Comparison of ENCODE assay signal across 8 cellular contexts in genomic region chr15:45634442-45635190, GRCh38. TPM values are rescaled to one million over a fixed set of nuclear protein-coding genes. Genes with fewer than 3 reads are reported as not detected.
DNase-seq lines count a peak whose midpoint lies in the region; ATAC-seq, FAIRE-seq and TF ChIP-seq lines count a peak whose summit lies in the region.

Gene SQOR, plus strand, starts transcription at chr15:45635029. Its CDS starts 23,895 bp downstream, at chr15:45658924.

- peak within 1 kb of the TSS; percentile 93 for H3K27ac Mint-ChIP-seq in T-helper 2 cell treated with Interferon-gamma antibody and Interleukin-4, amounts not matched to agents 5 μg/mL and 100 μg/mL, for 36 hours

- peaks cover 7% of the 10 kb centered on the region for H3K27me3 Mint-ChIP-seq in T-helper 2 cell treated with Interferon-gamma antibody and Interleukin-4, amounts not matched to agents 5 μg/mL and 100 μg/mL, for 36 hours (ENCODE audit: low read depth)

- no peaks in the 10 kb centered on the region for H3K27me3 ChIP-seq in GM12878 (replicated peaks in 1 of 2; ENCODE audit: control insufficient read depth in 2 of 2, insufficient read depth in 2 of 2, low read length in 1 of 2)
- no peaks in the 10 kb centered on the region for H3K27me3 ChIP-seq in smooth muscle cell (ENCODE audit: low read depth)

- H3K4me1 ChIP-seq in GM12878 (ENCODE audit: control insufficient read depth, insufficient read depth, low read length) (peaks cover 30% of the 10 kb centered on the region), smooth muscle cell (ENCODE audit: low read depth) (peaks cover 3% of the 10 kb centered on the region)

- H3K4me3 ChIP-seq in GM12878 (peak within 1 kb of the TSS; percentile 86), iPS-18c (ENCODE audit: insufficient read depth, low read depth, low read length) (peak within 1 kb of the TSS; percentile 71), smooth muscle cell (peak within 1 kb of the TSS; percentile 81)

- POLR2A ChIA-PET in GM12878 (lab: Charles Lee) = interaction anchor here (0.9 kb wide), 2 partner anchors 11 to 71 kb away, joined by 3 read pairs; no protein-coding TSS in a partner anchor

- H3K4me1 Mint-ChIP-seq in T-helper 2 cell treated with Interferon-gamma antibody and Interleukin-4, amounts not matched to agents 5 μg/mL and 100 μg/mL, for 36 hours (ENCODE audit: low read depth) = peaks cover 32% of the 10 kb centered on the region

- peak; percentile 86 for ATAC-seq in GM12878

- H3K79me2 ChIP-seq in GM12878 (ENCODE audit: control insufficient read depth, insufficient read depth, low read length) (peaks cover 30% of the 10 kb centered on the region), smooth muscle cell (ENCODE audit: low read depth) (no peaks in the 10 kb centered on the region)

- TF ChIP-seq POLR2A in GM12878 (IDR thresholded peaks at IDR 0.05; ENCODE audit: low read depth, low read length) = peak; percentile 88

- 4% methylated on average over 53 of the region's 53 CpGs for WGBS in GM12878 (ENCODE audit: insufficient coverage, insufficient replicate concordance, low lambda C conversion rate, missing lambda C conversion rate)
- 4% methylated on average over 47 of the region's 53 CpGs for WGBS in smooth muscle cell (ENCODE audit: low lambda C conversion rate)

- peak; percentile 16 for DNase-seq in DMS114 treated with DMSO at 0.1 percent for 48 hours (lab: John Stamatoyannopoulos, UW; ENCODE audit: unreplicated experiment)
- DNase-seq in GM20000 (ENCODE audit: low spot score) = peak; percentile 80
- peak; percentile 83 for DNase-seq in HT-29 (ENCODE audit: low spot score)
- peak; percentile 77 for DNase-seq in T-helper 2 cell treated with Interferon-gamma antibody and Interleukin-4, amounts not matched to agents 5 μg/mL and 100 μg/mL, for 36 hours (ENCODE audit: low spot score)
- DNase-seq in GM12878 (ENCODE audit: low read depth, low spot score) = peak; percentile 59
- peak; percentile 19 for DNase-seq in smooth muscle cell (lab: John Stamatoyannopoulos, UW; ENCODE audit: unreplicated experiment)
- no peak for DNase-seq in NCI-H128 (lab: John Stamatoyannopoulos, UW; ENCODE audit: unreplicated experiment)

- TF ChIP-seq RAD21 in GM12878 (IDR thresholded peaks at IDR 0.05; ENCODE audit: insufficient read depth, low read depth, low read length) = no peak

- peaks cover 33% of the 10 kb centered on the region for H3K36me3 Mint-ChIP-seq in T-helper 2 cell treated with Interferon-gamma antibody and Interleukin-4, amounts not matched to agents 5 μg/mL and 100 μg/mL, for 36 hours (ENCODE audit: low read depth)

- 0 out of 4 replicates have a peak, but pooled peaks of 1 of the 2 experiments have one; percentile 8 for TF ChIP-seq EP300 in GM12878 (IDR thresholded peaks at IDR 0.05; ENCODE audit: borderline replicate concordance in 1 of 2, control insufficient read depth in 1 of 2, low read depth in 2 of 2, low read length in 2 of 2)

- intact Hi-C loops in GM12878 (cut with micrococcal nuclease; ENCODE audit: unreplicated experiment) = loop anchor here (10.0 kb wide), 1 partner anchor 440 kb away; no protein-coding TSS in a partner anchor

- peak within 1 kb of the TSS; percentile 99 for H3K4me3 Mint-ChIP-seq in T-helper 2 cell treated with Interferon-gamma antibody and Interleukin-4, amounts not matched to agents 5 μg/mL and 100 μg/mL, for 36 hours

- peaks cover 7% of the 10 kb centered on the region for H3F3A ChIP-seq in smooth muscle cell (ENCODE audit: low read depth)

- in situ Hi-C loops in GM12878 (cut with MboI) = no loop called here

- no TSS peak for BruUV-seq in GM12878 (replicated peaks; lab: Mats Ljungman, UMichigan)

- SMC1A ChIA-PET in GM12878 (lab: Charles Lee; ENCODE audit: uncharacterized antibody, unreplicated experiment) = interaction anchor here (1.0 kb wide), 2 partner anchors 177 to 231 kb away, joined by 3 to 4 read pairs; no protein-coding TSS in a partner anchor

- RAD21 ChIA-PET in GM12878 (lab: Charles Lee; ENCODE audit: unreplicated experiment) = interaction anchor here (1.4 kb wide), 1 partner anchor 47 kb away, joined by 3 read pairs; the partner anchor contains the start of gene BLOC1S6

- CTCF ChIA-PET in GM12878 (lab: Yijun Ruan, JAX) = interaction anchor here (0.6 to 1.5 kb wide), 6 partner anchors 23 to 450 kb away, joined by 3 to 6 read pairs (median 3); partner anchors contain the start of gene BLOC1S6

- H3K27ac ChIP-seq in GM12878 (ENCODE audit: control insufficient read depth, insufficient read depth) = peak within 1 kb of the TSS; percentile 74
- no peak within 1 kb of the TSS for H3K27ac ChIP-seq in smooth muscle cell (ENCODE audit: low read depth)

- H3K4me2 ChIP-seq in GM12878 (ENCODE audit: control insufficient read depth, insufficient read depth) (peak within 1 kb of the TSS; percentile 62), smooth muscle cell (peak within 1 kb of the TSS; percentile 96)

- peak within 1 kb of the TSS; percentile 81 for H2AFZ ChIP-seq in GM12878 (ENCODE audit: control insufficient read depth, low read depth, low read length)
- peak within 1 kb of the TSS; percentile 83 for H2AFZ ChIP-seq in smooth muscle cell (ENCODE audit: low read depth)

- no peak for FAIRE-seq in GM12878 (lab: Jason Lieb, UNC)

- H4K20me1 ChIP-seq in GM12878 (ENCODE audit: control insufficient read depth, insufficient read depth) (no peaks in the 10 kb centered on the region), smooth muscle cell (ENCODE audit: low read depth) (no peaks in the 10 kb centered on the region)

- H3K9me3 Mint-ChIP-seq in T-helper 2 cell treated with Interferon-gamma antibody and Interleukin-4, amounts not matched to agents 5 μg/mL and 100 μg/mL, for 36 hours = no peaks in the 10 kb centered on the region

- H3K9ac ChIP-seq in GM12878 (ENCODE audit: control insufficient read depth, insufficient read depth, low read length) (peak within 1 kb of the TSS; percentile 81), smooth muscle cell (ENCODE audit: low read depth) (peak within 1 kb of the TSS; percentile 45)

- H3K36me3 ChIP-seq in GM12878 (ENCODE audit: control insufficient read depth in 2 of 2, insufficient read depth in 2 of 2, low read length in 1 of 2) = no peaks in the 10 kb centered on the region
- no peaks in the 10 kb centered on the region for H3K36me3 ChIP-seq in smooth muscle cell (ENCODE audit: low read depth)

- TF ChIP-seq CTCF in GM20000 (IDR thresholded peaks at IDR 0.05; ENCODE audit: extremely low read depth, missing control alignments) = no peak
- TF ChIP-seq CTCF in GM12878 (IDR thresholded peaks at IDR 0.05 in 2 of 3, conservative IDR thresholded peaks at IDR 0.05 in 1 of 3; ENCODE audit: control insufficient read depth in 2 of 3, extremely low read depth in 1 of 3, insufficient read depth in 1 of 3, low read depth in 3 of 3, low read length in 3 of 3) = no peak
- TF ChIP-seq CTCF in smooth muscle cell (IDR thresholded peaks at IDR 0.05; ENCODE audit: borderline replicate concordance, insufficient read depth, poor library complexity, severe bottlenecking) = no peak

- H3K9me3 ChIP-seq in GM12878 (replicated peaks; ENCODE audit: control insufficient read depth, insufficient read depth, low read length) (no peaks in the 10 kb centered on the region), iPS-18c (ENCODE audit: control insufficient read depth, insufficient read depth, low read length) (no peaks in the 10 kb centered on the region), smooth muscle cell (replicated peaks; ENCODE audit: low read depth) (no peaks in the 10 kb centered on the region)

TF ChIP-seq in GM12878, 131 proteins besides CTCF, POLR2A, EP300 and RAD21 (continues in another document):
- TF ChIP-seq, protein P1, sequence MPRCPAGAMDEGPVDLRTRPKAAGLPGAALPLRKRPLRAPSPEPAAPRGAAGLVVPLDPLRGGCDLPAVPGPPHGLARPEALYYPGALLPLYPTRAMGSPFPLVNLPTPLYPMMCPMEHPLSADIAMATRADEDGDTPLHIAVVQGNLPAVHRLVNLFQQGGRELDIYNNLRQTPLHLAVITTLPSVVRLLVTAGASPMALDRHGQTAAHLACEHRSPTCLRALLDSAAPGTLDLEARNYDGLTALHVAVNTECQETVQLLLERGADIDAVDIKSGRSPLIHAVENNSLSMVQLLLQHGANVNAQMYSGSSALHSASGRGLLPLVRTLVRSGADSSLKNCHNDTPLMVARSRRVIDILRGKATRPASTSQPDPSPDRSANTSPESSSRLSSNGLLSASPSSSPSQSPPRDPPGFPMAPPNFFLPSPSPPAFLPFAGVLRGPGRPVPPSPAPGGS (IDR thresholded peaks at IDR 0.05; ENCODE audit: borderline replicate concordance, insufficient read depth, low read depth, low read length, poor library complexity, severe bottlenecking) = no peak
- TF ChIP-seq SUPT20H (IDR thresholded peaks at IDR 0.05; ENCODE audit: borderline replicate concordance, control insufficient read depth, low read depth, low read length) (no peak), STAT1 (conservative IDR thresholded peaks at IDR 0.05) (no peak)

RNA-seq across cellular contexts. Expression of gene SQOR, which starts in this region (rescaled TPM):
- 14.5 and 20.2 TPM in 2 replicates for total RNA-seq in HT-29 (2014; rRNA removed; shearing (Covaris generic))
- 14.8 and 18.0 TPM in 2 replicates for total RNA-seq in GM12878 (2013; cell fraction: nucleolus; rRNA removed)
- total RNA-seq in GM12878 (2014; rRNA removed) (46.8 and 64.1 TPM in 2 replicates), GM12878 (2014; rRNA removed; fragmentation: Illumina TruSeq; extraction: Trizol) (44.0 and 46.0 TPM in 2 replicates), GM12878 (2021) (34.4 and 39.9 TPM in 2 replicates), smooth muscle cell (9.9 and 10.9 TPM in 2 replicates)
- 22.8 TPM for polyA plus RNA-seq in GM12878 (2011; ENCODE audit: low read depth)
- polyA plus RNA-seq in GM12878 (2011; rRNA removed) (74.7 and 83.8 TPM in 2 replicates), GM12878 (2014; fragmentation: Illumina TruSeq; extraction: Trizol) (44.4 and 47.2 TPM in 2 replicates), GM12878 (2014; fragmentation: Nextera tagmentation; extraction: Ambion mirVana) (10 to 100 TPM; 14.5 to 25.6 TPM), GM12878 (2014; rRNA removed) (34.6 and 39.5 TPM in 2 replicates), GM12878 (2016; fragmentation: Nextera tagmentation; extraction: Ambion mirVana) (10 to 100 TPM; 59.1 to 61.9 TPM), smooth muscle cell (9.4 and 14.0 TPM in 2 replicates)
- polyA plus RNA-seq in GM12878 (2011; cell fraction: cytosol; rRNA removed) = 49.9 and 54.3 TPM in 2 replicates
- 26.0 and 29.2 TPM in 2 replicates for polyA plus RNA-seq in GM12878 (2011; cell fraction: nucleus; rRNA removed)
- 21.7 and 29.6 TPM in 2 replicates for polyA plus RNA-seq in GM12878 (2012)
- 49.6 and 51.2 TPM in 2 replicates for polyA minus RNA-seq in GM12878 (2011; rRNA and poly(A)+ RNA removed)
- 18.0 and 23.8 TPM in 2 replicates for polyA minus RNA-seq in GM12878 (2011; cell fraction: cytosol; rRNA and poly(A)+ RNA removed)
- polyA minus RNA-seq in GM12878 (2011; cell fraction: nucleus; rRNA and poly(A)+ RNA removed) = 10.6 and 14.7 TPM in 2 replicates
